ENCODE assay signal across 8 cellular contexts in genomic region chr15:68559342-68560310, GRCh38. TPM values are rescaled to one million over a fixed set of nuclear protein-coding genes. Genes with fewer than 3 reads are reported as not detected.
DNase-seq lines count a peak whose midpoint lies in the region; ATAC-seq and TF ChIP-seq lines count a peak whose summit lies in the region.

No MANE protein-coding gene starts in this region.

- no peaks in the 10 kb centered on the region for H3K36me3 ChIP-seq in Caco-2 (ENCODE audit: control insufficient read depth, insufficient read depth, low read length)

- peak overlapping the region; percentile 61 for H3K4me3 Mint-ChIP-seq in Caco-2 (ENCODE audit: unreplicated experiment)
- H3K4me3 Mint-ChIP-seq in activated CD4-positive, alpha-beta T cell treated with anti-CD3 and anti-CD28 coated beads for 36 hours, result peak overlapping the region; percentile 69
- peak overlapping the region; percentile 74 for H3K4me3 Mint-ChIP-seq in chondrocyte (ENCODE audit: unreplicated experiment)

- H3K36me3 Mint-ChIP-seq in Caco-2 (ENCODE audit: insufficient read depth, unreplicated experiment), result no peaks in the 10 kb centered on the region
- H3K36me3 Mint-ChIP-seq in activated CD4-positive, alpha-beta T cell treated with anti-CD3 and anti-CD28 coated beads for 36 hours (ENCODE audit: low read depth), result no peaks in the 10 kb centered on the region
- peaks cover 11% of the 10 kb centered on the region for H3K36me3 Mint-ChIP-seq in chondrocyte (ENCODE audit: low read depth)

- peak; percentile 88 to 90 for TF ChIP-seq CTCF in Caco-2 (IDR thresholded peaks at IDR 0.05; ENCODE audit: insufficient read depth in 1 of 2, low read depth in 1 of 2, low read length in 1 of 2, severe bottlenecking in 1 of 2, unreplicated experiment in 1 of 2)
- TF ChIP-seq CTCF in chondrocyte (IDR thresholded peaks at IDR 0.05), result peak; percentile 100

- H3K9me3 Mint-ChIP-seq in Caco-2 (ENCODE audit: unreplicated experiment), result no peaks in the 10 kb centered on the region
- H3K9me3 Mint-ChIP-seq in activated CD4-positive, alpha-beta T cell treated with anti-CD3 and anti-CD28 coated beads for 36 hours (ENCODE audit: low read depth), result no peaks in the 10 kb centered on the region
- no peaks in the 10 kb centered on the region for H3K9me3 Mint-ChIP-seq in chondrocyte (ENCODE audit: low read depth)

- H3K4me1 Mint-ChIP-seq in Caco-2 (ENCODE audit: low read depth, unreplicated experiment) (no peaks in the 10 kb centered on the region), chondrocyte (ENCODE audit: low read depth) (peaks cover 57% of the 10 kb centered on the region)
- peaks cover 14% of the 10 kb centered on the region for H3K4me1 Mint-ChIP-seq in activated CD4-positive, alpha-beta T cell treated with anti-CD3 and anti-CD28 coated beads for 36 hours

- H3K4me3 ChIP-seq in Caco-2 (ENCODE audit: low read depth, low read length), result no peak overlapping the region

- DNase-seq in Caco-2 (peak; percentile 66 to 84), HEK293T (ENCODE audit: extremely low spot score) (peak; percentile 90), NCI-H226 (peak; percentile 67), chondrocyte (ENCODE audit: low spot score) (peak; percentile 88), left colon (peak; percentile 47 to 76)
- DNase-seq in activated CD4-positive, alpha-beta T cell treated with anti-CD3 and anti-CD28 coated beads for 36 hours, result peak; percentile 86
- peak; percentile 51 to 66 (median 54) for DNase-seq in stimulated activated CD4-positive, alpha-beta T cell treated with anti-CD3 and anti-CD28 coated beads, Interleukin-1b, Interleukin-23, amount 100 ng/mL, for 24 hours (ENCODE audit: low read depth in 4 of 4, low spot score in 1 of 4)

- H3K9me3 ChIP-seq in Caco-2, result no peaks in the 10 kb centered on the region

- intact Hi-C loops in Caco-2 (cut with micrococcal nuclease; ENCODE audit: unreplicated experiment) (loop anchor here (2.0 kb wide), 1 partner anchor 365 kb away; no protein-coding TSS in a partner anchor), left colon (cut with DNase I, micrococcal nuclease) (loop anchor here (5.0 to 10.0 kb wide), 2 partner anchors 113 to 315 kb away; no protein-coding TSS in a partner anchor)
- intact Hi-C loops in activated CD4-positive, alpha-beta T cell treated with anti-CD3 and anti-CD28 coated beads for 36 hours (cut with DNase I, micrococcal nuclease), result loop anchor here (1.0 kb wide), 4 partner anchors 92 to 317 kb away; no protein-coding TSS in a partner anchor

- H3K27me3 ChIP-seq in Caco-2 (replicated peaks; ENCODE audit: control insufficient read depth, insufficient read depth, low read length), result no peaks in the 10 kb centered on the region

- H3K4me1 ChIP-seq in Caco-2, result no peaks in the 10 kb centered on the region

- H3K27me3 Mint-ChIP-seq in Caco-2 (ENCODE audit: insufficient read depth, unreplicated experiment) (peaks cover 13% of the 10 kb centered on the region), chondrocyte (ENCODE audit: low read depth) (no peaks in the 10 kb centered on the region)
- peaks cover 47% of the 10 kb centered on the region for H3K27me3 Mint-ChIP-seq in activated CD4-positive, alpha-beta T cell treated with anti-CD3 and anti-CD28 coated beads for 36 hours

- BruUV-seq in Caco-2 (replicated peaks; lab: Mats Ljungman, UMichigan), result no TSS peak

- peak; percentile 90 for ATAC-seq in activated CD4-positive, alpha-beta T cell treated with anti-CD3 and anti-CD28 coated beads for 36 hours
- peak; percentile 93 for ATAC-seq in left colon
- no peak for ATAC-seq in HG03139 (IDR thresholded peaks at IDR 0.05; ENCODE audit: unreplicated experiment)

- CTCF ChIA-PET in Caco-2 (lab: Charles Lee) (interaction anchor here (0.6 to 3.3 kb wide), 15 partner anchors 9 to 365 kb away, joined by 3 to 72 read pairs (median 3); no protein-coding TSS in a partner anchor), HEK293T (lab: Yijun Ruan, JAX) (interaction anchor here (0.6 to 2.3 kb wide), 12 partner anchors 9 to 392 kb away, joined by 3 to 29 read pairs (median 4); no protein-coding TSS in a partner anchor)
- CTCF ChIA-PET in activated CD4-positive, alpha-beta T cell treated with anti-CD3 and anti-CD28 coated beads for 36 hours (lab: Charles Lee), result interaction anchor here (0.6 to 3.5 kb wide), 19 partner anchors 10 to 365 kb away, joined by 3 to 39 read pairs (median 4); no protein-coding TSS in a partner anchor

- POLR2A ChIA-PET in Caco-2 (lab: Charles Lee) (no interaction called here), HEK293T (lab: Yijun Ruan, JAX) (interaction anchor here (0.8 kb wide), 1 partner anchor 114 kb away, joined by 3 read pairs; no protein-coding TSS in a partner anchor)
- POLR2A ChIA-PET in activated CD4-positive, alpha-beta T cell treated with anti-CD3 and anti-CD28 coated beads for 36 hours (lab: Charles Lee), result no interaction called here

- H3K27ac Mint-ChIP-seq in Caco-2 (ENCODE audit: unreplicated experiment), result no peak overlapping the region
- no peak overlapping the region for H3K27ac Mint-ChIP-seq in activated CD4-positive, alpha-beta T cell treated with anti-CD3 and anti-CD28 coated beads for 36 hours
- H3K27ac Mint-ChIP-seq in chondrocyte (ENCODE audit: unreplicated experiment), result peak overlapping the region; percentile 89

TF ChIP-seq in HEK293T, 16 proteins besides CTCF, POLR2A, EP300 and RAD21:
- TF ChIP-seq ZNF384 (IDR thresholded peaks at IDR 0.05) (no peak), L3MBTL2 (conservative IDR thresholded peaks at IDR 0.05) (peak; percentile 87), CTBP1 (IDR thresholded peaks at IDR 0.05; ENCODE audit: borderline replicate concordance) (0 out of 2 replicates have a peak, but pooled peaks have one; percentile 12)

RNA-seq across cellular contexts. Expression of gene CORO2B, which starts 19.2 kb away (rescaled TPM):
- total RNA-seq in Caco-2 (2022), result 0.21 and 0.25 TPM in 2 replicates
- total RNA-seq in activated CD4-positive, alpha-beta T cell treated with anti-CD3 and anti-CD28 coated beads for 36 hours, result under 1 TPM; 0.09 to 0.11 TPM
- 79.4 to 123 TPM (median 82.5 TPM) in 3 replicates for total RNA-seq in chondrocyte
- 1 to 10 TPM in 1 of 2 donors, under 1 TPM in 1; 0.67 to 1.6 TPM for total RNA-seq in left colon

Comparison
In these comparisons a context has a peak if more than half of its experiments do, and no peak if none do; other contexts are left out.
1. RNA of gene CORO2B, which starts 19.2 kb away (total RNA-seq): 79.4 to 123 TPM in chondrocyte; 0.67 to 1.6 TPM in left colon, 0.21 to 0.25 TPM in Caco-2 and 0.09 to 0.11 TPM in activated CD4-positive, alpha-beta T cell treated with anti-CD3 and anti-CD28 coated beads for 36 hours; every median in the first group is over 10 times any median in the second.
2. Peak in every context shown above with its lines, with median percentiles within 50 percentile points of each other: DNase-seq and H3K4me3 Mint-ChIP-seq.